10 cellular contexts compared by ENCODE assay signal in the genomic region with DNA sequence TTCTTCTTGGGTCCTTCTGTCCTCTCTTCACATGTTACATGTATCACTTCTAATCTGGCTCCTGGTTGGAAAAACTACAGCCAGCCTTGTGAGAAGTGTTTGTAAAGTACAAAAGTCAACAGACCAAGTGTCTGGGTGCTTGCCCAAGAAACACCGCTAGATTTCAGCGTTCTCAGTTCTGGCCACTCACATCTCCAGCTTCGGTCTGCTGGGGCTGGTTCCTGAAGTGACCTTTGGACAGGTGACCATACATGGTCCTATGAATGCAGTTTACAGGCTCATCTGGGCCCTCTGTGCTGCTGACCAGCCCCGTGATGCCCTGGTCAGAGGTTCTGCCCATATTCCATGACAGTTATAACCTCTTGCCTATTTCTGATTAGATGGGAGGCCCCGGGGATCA. TPM values are rescaled to one million over a fixed set of nuclear protein-coding genes. Genes with fewer than 3 reads are reported as not detected.
DNase-seq lines count a peak whose midpoint lies in the region; ATAC-seq and TF ChIP-seq lines count a peak whose summit lies in the region.
"Had no signal": no experiment of that assay in that cellular context is flagged by ENCODE, and none has a peak within 500 bp of the region (broad histone marks: within the 10 kb centered on the region; RNA-seq: fewer than 3 reads in every experiment).

No MANE protein-coding gene starts in this region.

- H3K27ac ChIP-seq in left lung (peak overlapping the region in 1 of 2 donors; percentile 78), substantia nigra (ENCODE audit: low read depth, low read length, poor library complexity, severe bottlenecking) (peak overlapping the region; percentile 21)

- DNase-seq in activated CD4-positive, alpha-beta T cell treated with anti-CD3 and anti-CD28 coated beads, Interleukin-2, amount 10 ng/mL, durations not matched to agents 24 days and 14 days = no peak
- no peak for DNase-seq in activated CD4-positive, alpha-beta T cell treated with anti-CD3 and anti-CD28 coated beads, Interleukin-2, amount 50 U/mL, for 4 hours
- no peak for DNase-seq in activated CD4-positive, alpha-beta memory T cell treated with anti-CD3 and anti-CD28 coated beads, Interleukin-2, amount 10 ng/mL, durations not matched to agents 7 days and 5 days
- DNase-seq in left lung (peak in 1 of 2 donors; percentile 64), substantia nigra (lab: John Stamatoyannopoulos, UW) (no peak), ureter (ENCODE audit: low spot score) (no peak), KBM-7 (no peak)
- DNase-seq: heart left ventricle, NCI-H2171 treated with DMSO at 0.1 percent for 48 hours had no signal

- no peaks in the 10 kb centered on the region for H3K36me3 ChIP-seq in left lung

- H3K4me3 ChIP-seq in left lung = no peak overlapping the region
- H3K4me3 ChIP-seq: heart left ventricle had no signal

- H3K4me1 ChIP-seq in left lung = peaks cover 67 to 99% of the 10 kb centered on the region in 2 donors

- peaks cover 88% of the 10 kb centered on the region for H3K4me1 Mint-ChIP-seq in activated CD4-positive, alpha-beta T cell treated with anti-CD3 and anti-CD28 coated beads, Interleukin-2, amount 10 ng/mL, durations not matched to agents 24 days and 14 days
- H3K4me1 Mint-ChIP-seq in activated CD4-positive, alpha-beta memory T cell treated with anti-CD3 and anti-CD28 coated beads, Interleukin-2, amount 10 ng/mL, durations not matched to agents 7 days and 5 days = peaks cover 99% of the 10 kb centered on the region

- H3K4me3 Mint-ChIP-seq in activated CD4-positive, alpha-beta T cell treated with anti-CD3 and anti-CD28 coated beads, Interleukin-2, amount 10 ng/mL, durations not matched to agents 24 days and 14 days = peak overlapping the region; percentile 53
- peak overlapping the region; percentile 59 for H3K4me3 Mint-ChIP-seq in activated CD4-positive, alpha-beta memory T cell treated with anti-CD3 and anti-CD28 coated beads, Interleukin-2, amount 10 ng/mL, durations not matched to agents 7 days and 5 days

- TF ChIP-seq CTCF in left lung (IDR thresholded peaks at IDR 0.05) = no peak

- no peaks in the 10 kb centered on the region for H3K9me3 Mint-ChIP-seq in activated CD4-positive, alpha-beta T cell treated with anti-CD3 and anti-CD28 coated beads, Interleukin-2, amount 10 ng/mL, durations not matched to agents 24 days and 14 days
- no peaks in the 10 kb centered on the region for H3K9me3 Mint-ChIP-seq in activated CD4-positive, alpha-beta memory T cell treated with anti-CD3 and anti-CD28 coated beads, Interleukin-2, amount 10 ng/mL, durations not matched to agents 7 days and 5 days

- POLR2A ChIA-PET in activated CD4-positive, alpha-beta memory T cell treated with anti-CD3 and anti-CD28 coated beads, Interleukin-2, amount 10 ng/mL, durations not matched to agents 7 days and 5 days (lab: Charles Lee) = interaction anchor here (5.9 to 17.7 kb wide), 2 partner anchors 15 to 17 kb away, joined by 61 to 387 read pairs; a partner anchor contains a TSS

- intact Hi-C loops in activated CD4-positive, alpha-beta T cell treated with anti-CD3 and anti-CD28 coated beads, Interleukin-2, amount 10 ng/mL, durations not matched to agents 24 days and 14 days (cut with micrococcal nuclease) = loop anchor here (10.0 kb wide), 1 partner anchor 426 kb away; a partner anchor contains a TSS
- intact Hi-C loops in left lung (cut with DNase I) = no loop called here

- H3K36me3 Mint-ChIP-seq in activated CD4-positive, alpha-beta T cell treated with anti-CD3 and anti-CD28 coated beads, Interleukin-2, amount 10 ng/mL, durations not matched to agents 24 days and 14 days (ENCODE audit: low read depth) = peaks cover 76% of the 10 kb centered on the region
- peaks cover 88% of the 10 kb centered on the region for H3K36me3 Mint-ChIP-seq in activated CD4-positive, alpha-beta memory T cell treated with anti-CD3 and anti-CD28 coated beads, Interleukin-2, amount 10 ng/mL, durations not matched to agents 7 days and 5 days (ENCODE audit: low read depth)

- H3K9me3 ChIP-seq in left lung = no peaks in the 10 kb centered on the region
- H3K9me3 ChIP-seq: heart left ventricle had no signal

- CTCF ChIA-PET in activated CD4-positive, alpha-beta memory T cell treated with anti-CD3 and anti-CD28 coated beads, Interleukin-2, amount 10 ng/mL, durations not matched to agents 7 days and 5 days (lab: Charles Lee) = no interaction called here

- peak; percentile 24 for ATAC-seq in left lung
- no peak for ATAC-seq in HG03139 (IDR thresholded peaks at IDR 0.05; ENCODE audit: unreplicated experiment)
- ATAC-seq: heart left ventricle had no signal

- in situ Hi-C loops in KBM-7 (cut with MboI; ENCODE audit: low pct_unique_long_range_greater_than_20kb, low sequenced_read_pairs) = no loop called here

- peak overlapping the region; percentile 89 for H3K27ac Mint-ChIP-seq in activated CD4-positive, alpha-beta T cell treated with anti-CD3 and anti-CD28 coated beads, Interleukin-2, amount 10 ng/mL, durations not matched to agents 24 days and 14 days
- peak overlapping the region; percentile 94 for H3K27ac Mint-ChIP-seq in activated CD4-positive, alpha-beta memory T cell treated with anti-CD3 and anti-CD28 coated beads, Interleukin-2, amount 10 ng/mL, durations not matched to agents 7 days and 5 days

- H3K27me3 Mint-ChIP-seq in activated CD4-positive, alpha-beta T cell treated with anti-CD3 and anti-CD28 coated beads, Interleukin-2, amount 10 ng/mL, durations not matched to agents 24 days and 14 days = no peaks in the 10 kb centered on the region
- no peaks in the 10 kb centered on the region for H3K27me3 Mint-ChIP-seq in activated CD4-positive, alpha-beta memory T cell treated with anti-CD3 and anti-CD28 coated beads, Interleukin-2, amount 10 ng/mL, durations not matched to agents 7 days and 5 days

- H3K27me3 ChIP-seq in left lung = no peaks in the 10 kb centered on the region
- H3K27me3 ChIP-seq: heart left ventricle had no signal

RNA-seq across cellular contexts. Expression of a gene that starts 19.5 kb away (rescaled TPM):
- 135 and 144 TPM in 2 replicates for total RNA-seq in activated CD4-positive, alpha-beta T cell treated with anti-CD3 and anti-CD28 coated beads, Interleukin-2, amount 10 ng/mL, durations not matched to agents 24 days and 14 days
- 100 to 1,000 TPM; 153 TPM for total RNA-seq in activated CD4-positive, alpha-beta memory T cell treated with anti-CD3 and anti-CD28 coated beads, Interleukin-2, amount 10 ng/mL, durations not matched to agents 7 days and 5 days
- total RNA-seq in left lung = 10 to 100 TPM; 10.5 to 12.1 TPM
- 246 TPM for total RNA-seq in ureter

Comparison
In these comparisons a context has a peak if more than half of its experiments do, and no peak if none do; other contexts are left out.
1. RNA of a gene that starts 19.5 kb away (total RNA-seq): 246 TPM in ureter (single experiment), 153 TPM in activated CD4-positive, alpha-beta memory T cell treated with anti-CD3 and anti-CD28 coated beads, Interleukin-2, amount 10 ng/mL, durations not matched to agents 7 days and 5 days and 135 to 144 TPM in activated CD4-positive, alpha-beta T cell treated with anti-CD3 and anti-CD28 coated beads, Interleukin-2, amount 10 ng/mL, durations not matched to agents 24 days and 14 days; 10.5 to 12.1 TPM in left lung; every median in the first group is over 10 times any median in the second.